8 cellular contexts compared by ENCODE assay signal in genomic region chr6:36914227-36914794, GRCh38. TPM values are rescaled to one million over a fixed set of nuclear protein-coding genes. Genes with fewer than 3 reads are reported as not detected.
DNase-seq lines count a peak whose midpoint lies in the region; ATAC-seq and TF ChIP-seq lines count a peak whose summit lies in the region.

No MANE protein-coding gene starts in this region.

- no peaks in the 10 kb centered on the region for H3K36me3 ChIP-seq in thyroid gland
- H3K36me3 ChIP-seq in SJCRH30: no peaks in the 10 kb centered on the region

- H3K4me3 Mint-ChIP-seq in activated naive CD4-positive, alpha-beta T cell treated with anti-CD3 and anti-CD28 coated beads, Interleukin-2, amount 10 ng/mL, durations not matched to agents 7 days and 5 days: no peak overlapping the region

- H3K27me3 ChIP-seq in thyroid gland (no peaks in the 10 kb centered on the region), SJCRH30 (no peaks in the 10 kb centered on the region)

- intact Hi-C loops in thyroid gland (cut with DNase I): loop anchor here (5.0 to 10.0 kb wide), 2 partner anchors 53 to 100 kb away; no protein-coding TSS in a partner anchor

- no peak for TF ChIP-seq POLR2A in thyroid gland (IDR thresholded peaks at IDR 0.05)

- peak overlapping the region; percentile 71 to 95 (median 81) for H3K27ac ChIP-seq in thyroid gland
- no peak overlapping the region for H3K27ac ChIP-seq in SJCRH30

- peak; percentile 47 for TF ChIP-seq CTCF in fibroblast of villous mesenchyme (IDR thresholded peaks at IDR 0.05; ENCODE audit: insufficient read depth, low read depth, low read length)
- peak in 5 of 6 experiments; percentile 2 to 61 (median 44) for TF ChIP-seq CTCF in thyroid gland (IDR thresholded peaks at IDR 0.05)

- WGBS in thyroid gland, 2 donors: 27 to 36% methylated on average over 10 of the region's 10 CpGs

- H3K4me1 Mint-ChIP-seq in activated naive CD4-positive, alpha-beta T cell treated with anti-CD3 and anti-CD28 coated beads, Interleukin-2, amount 10 ng/mL, durations not matched to agents 7 days and 5 days: peaks cover 57% of the 10 kb centered on the region

- CTCF ChIA-PET in activated naive CD4-positive, alpha-beta T cell treated with anti-CD3 and anti-CD28 coated beads, Interleukin-2, amount 10 ng/mL, durations not matched to agents 7 days and 5 days (lab: Charles Lee): interaction anchor here (0.7 to 3.7 kb wide), 19 partner anchors 9 to 310 kb away, joined by 3 to 14 read pairs (median 4); partner anchors contain the start of gene C6orf89

- H3K27ac Mint-ChIP-seq in activated naive CD4-positive, alpha-beta T cell treated with anti-CD3 and anti-CD28 coated beads, Interleukin-2, amount 10 ng/mL, durations not matched to agents 7 days and 5 days: peak overlapping the region; percentile 93
- H3K27ac Mint-ChIP-seq in activated naive CD4-positive, alpha-beta T cell treated with anti-CD3 and anti-CD28 coated beads, Interleukin-2, amount 50 U/mL, for 72 hours: peak overlapping the region in 1 of 2 donors; percentile 64

- no peaks in the 10 kb centered on the region for H3K9me3 Mint-ChIP-seq in activated naive CD4-positive, alpha-beta T cell treated with anti-CD3 and anti-CD28 coated beads, Interleukin-2, amount 10 ng/mL, durations not matched to agents 7 days and 5 days
- no peaks in the 10 kb centered on the region for H3K9me3 Mint-ChIP-seq in activated naive CD4-positive, alpha-beta T cell treated with anti-CD3 and anti-CD28 coated beads, Interleukin-2, amount 50 U/mL, for 72 hours

- peak; percentile 46 for DNase-seq in activated naive CD4-positive, alpha-beta T cell treated with anti-CD3 and anti-CD28 coated beads, Interleukin-2, amount 10 ng/mL, durations not matched to agents 7 days and 5 days
- DNase-seq in activated naive CD4-positive, alpha-beta T cell treated with anti-CD3 and anti-CD28 coated beads, Interleukin-2, amount 50 U/mL, for 72 hours (ENCODE audit: low spot score in 2 of 2): no peak
- DNase-seq in activated CD4-positive, alpha-beta T cell treated with anti-CD3 and anti-CD28 coated beads, Interleukin-2, amount 50 U/mL, for 1 hour: peak; percentile 24
- DNase-seq in fibroblast of villous mesenchyme (ENCODE audit: low read depth): peak; percentile 45
- peak; percentile 91 to 93 for DNase-seq in thyroid gland
- DNase-seq in NCI-H2107 (lab: John Stamatoyannopoulos, UW): no peak
- DNase-seq in SJCRH30: no peak
- no peak for DNase-seq in NCI-H1694 (lab: John Stamatoyannopoulos, UW)

- H3K36me3 Mint-ChIP-seq in activated naive CD4-positive, alpha-beta T cell treated with anti-CD3 and anti-CD28 coated beads, Interleukin-2, amount 10 ng/mL, durations not matched to agents 7 days and 5 days: peaks cover 59% of the 10 kb centered on the region
- H3K36me3 Mint-ChIP-seq in activated naive CD4-positive, alpha-beta T cell treated with anti-CD3 and anti-CD28 coated beads, Interleukin-2, amount 50 U/mL, for 72 hours: peaks cover 18 to 19% of the 10 kb centered on the region in 2 donors

- H3K4me3 ChIP-seq in fibroblast of villous mesenchyme (ENCODE audit: low read depth, low read length) (no peak overlapping the region), thyroid gland (replicated peaks in 1 of 3) (no peak overlapping the region), SJCRH30 (no peak overlapping the region)

- no peaks in the 10 kb centered on the region for H3K27me3 Mint-ChIP-seq in activated naive CD4-positive, alpha-beta T cell treated with anti-CD3 and anti-CD28 coated beads, Interleukin-2, amount 10 ng/mL, durations not matched to agents 7 days and 5 days

- H3K9me3 ChIP-seq in thyroid gland: no peaks in the 10 kb centered on the region
- no peaks in the 10 kb centered on the region for H3K9me3 ChIP-seq in SJCRH30 (replicated peaks)

- no peak for ATAC-seq in activated naive CD4-positive, alpha-beta T cell treated with anti-CD3 and anti-CD28 coated beads, Interleukin-2, amount 50 U/mL, for 72 hours

- H3K4me1 ChIP-seq in thyroid gland: peaks cover 49 to 58% of the 10 kb centered on the region in 2 donors
- peaks cover 16% of the 10 kb centered on the region for H3K4me1 ChIP-seq in SJCRH30

RNA-seq across cellular contexts. Expression of gene C6orf89, which starts 28.6 kb away (rescaled TPM):
- total RNA-seq in activated naive CD4-positive, alpha-beta T cell treated with anti-CD3 and anti-CD28 coated beads, Interleukin-2, amount 50 U/mL, for 72 hours: 10 to 100 TPM; 31.6 to 31.9 TPM
- total RNA-seq in fibroblast of villous mesenchyme: 48.3 and 63.9 TPM in 2 replicates
- total RNA-seq in thyroid gland: 10 to 100 TPM; 58.2 to 89.6 (median 68.9) TPM
- total RNA-seq in SJCRH30 (2014; rRNA removed; shearing (Covaris generic)): 17.0 and 18.5 TPM in 2 replicates

RNA-seq across cellular contexts. Expression of gene PPIL1, which starts 39.7 kb away (rescaled TPM):
- 10 to 100 TPM; 23.4 to 44.3 TPM for total RNA-seq in activated naive CD4-positive, alpha-beta T cell treated with anti-CD3 and anti-CD28 coated beads, Interleukin-2, amount 50 U/mL, for 72 hours
- 25.4 and 55.3 TPM in 2 replicates for total RNA-seq in fibroblast of villous mesenchyme
- 10 to 100 TPM; 35.3 to 69.4 (median 44.3) TPM for total RNA-seq in thyroid gland
- total RNA-seq in SJCRH30 (2014; rRNA removed; shearing (Covaris generic)): 75.2 and 77.8 TPM in 2 replicates

RNA-seq across cellular contexts. Expression of gene PI16, which starts 40.2 kb away (rescaled TPM):
- total RNA-seq in activated naive CD4-positive, alpha-beta T cell treated with anti-CD3 and anti-CD28 coated beads, Interleukin-2, amount 50 U/mL, for 72 hours: 1 to 10 TPM in 1 of 2 donors, under 1 TPM in 1; 0.30 to 1.7 TPM
- total RNA-seq in fibroblast of villous mesenchyme (under 0.01 TPM in 2 replicates), thyroid gland (10 to 100 TPM in 2 of 4 donors, 1 to 10 TPM in 2; 5.1 to 22.9 (median 9.1) TPM)
- not detected in 2 replicates for total RNA-seq in SJCRH30 (2014; rRNA removed; shearing (Covaris generic))

Comparison
In these comparisons a context has a peak if more than half of its experiments do, and no peak if none do; other contexts are left out.
1. DNase-seq: peak in activated naive CD4-positive, alpha-beta T cell treated with anti-CD3 and anti-CD28 coated beads, Interleukin-2, amount 10 ng/mL, durations not matched to agents 7 days and 5 days (single experiment), activated CD4-positive, alpha-beta T cell treated with anti-CD3 and anti-CD28 coated beads, Interleukin-2, amount 50 U/mL, for 1 hour (single experiment), fibroblast of villous mesenchyme (single experiment) and thyroid gland (2 of 2); none in activated naive CD4-positive, alpha-beta T cell treated with anti-CD3 and anti-CD28 coated beads, Interleukin-2, amount 50 U/mL, for 72 hours (0 of 2), NCI-H2107 (single experiment), SJCRH30 (0 of 2) and NCI-H1694 (single experiment).